Comparison of ENCODE assay signal across 11 cellular contexts in genomic region chr3:77348244-77348855, GRCh38.
DNase-seq lines count a peak whose midpoint lies in the region; ATAC-seq and TF ChIP-seq lines count a peak whose summit lies in the region.
"Had no signal": no experiment of that assay in that cellular context is flagged by ENCODE, and none has a peak within 500 bp of the region (broad histone marks: within the 10 kb centered on the region; RNA-seq: fewer than 3 reads in every experiment).

No MANE protein-coding gene starts in this region.

- 0 out of 2 replicates have a peak, but pooled peaks have one; percentile 16 for TF ChIP-seq CTCF in PC-9 (conservative IDR thresholded peaks at IDR 0.05)
- TF ChIP-seq CTCF in fibroblast of lung (conservative IDR thresholded peaks at IDR 0.05 in 1 of 2, IDR thresholded peaks at IDR 0.05 in 1 of 2; ENCODE audit: low read depth in 1 of 2, low read length in 2 of 2), result peak; percentile 21 to 30
- peak in 2 of 3 experiments; percentile 12 to 33 for TF ChIP-seq CTCF in testis (IDR thresholded peaks at IDR 0.05)

- H3K27me3 ChIP-seq in PC-9 (ENCODE audit: insufficient read depth, low read depth) (no peaks in the 10 kb centered on the region), fibroblast of lung (ENCODE audit: control insufficient read depth, insufficient read depth, low read length) (no peaks in the 10 kb centered on the region), testis (no peaks in the 10 kb centered on the region)
- H3K27me3 ChIP-seq: spleen had no signal

- intact Hi-C loops in PC-9 (cut with micrococcal nuclease; ENCODE audit: unreplicated experiment), result loop anchor here (10.0 kb wide), 1 partner anchor 1296 kb away; no protein-coding TSS in a partner anchor
- intact Hi-C loops in testis (cut with DNase I; ENCODE audit: low total_unique reads), result no loop called here
- intact Hi-C loops in posterior cingulate gyrus (cut with DNase I), result no loop called here

- POLR2A ChIA-PET in PC-9 (lab: Charles Lee; ENCODE audit: unreplicated experiment), result no interaction called here

- H2AFZ ChIP-seq in PC-9, result no peak overlapping the region
- no peak overlapping the region for H2AFZ ChIP-seq in fibroblast of lung (ENCODE audit: low read length)

- CTCF ChIA-PET in PC-9 (lab: Charles Lee), result no interaction called here

- no peak overlapping the region for H3K4me2 ChIP-seq in PC-9
- no peak overlapping the region for H3K4me2 ChIP-seq in fibroblast of lung (ENCODE audit: extremely low read depth, insufficient read depth, low read length)

- H4K20me1 ChIP-seq in PC-9 (ENCODE audit: insufficient read depth), result no peaks in the 10 kb centered on the region
- no peaks in the 10 kb centered on the region for H4K20me1 ChIP-seq in fibroblast of lung (ENCODE audit: control insufficient read depth, extremely low read depth, insufficient read depth, low read length)

- no peaks in the 10 kb centered on the region for H3K9me3 ChIP-seq in PC-9 (ENCODE audit: insufficient read depth, low read depth)
- H3K9me3 ChIP-seq in fibroblast of lung (ENCODE audit: control insufficient read depth, insufficient read depth, low read depth, low read length), result no peaks in the 10 kb centered on the region
- H3K9me3 ChIP-seq in testis, result no peaks in the 10 kb centered on the region

- no peak overlapping the region for H3K9ac ChIP-seq in fibroblast of lung (ENCODE audit: insufficient read depth, low read length)

- BruUV-seq in PC-9 (replicated peaks; lab: Mats Ljungman, UMichigan), result no TSS peak

- H3K9me2 ChIP-seq in PC-9 (ENCODE audit: insufficient read depth), result no peaks in the 10 kb centered on the region

- WGBS in testis, 2 donors, result 66 to 67% methylated on average over 6 of the region's 6 CpGs

- H3F3A ChIP-seq in PC-9 (ENCODE audit: insufficient read depth, low read depth), result no peaks in the 10 kb centered on the region

- H3K4me3 ChIP-seq in PC-9 (no peak overlapping the region), fibroblast of lung (replicated peaks in 1 of 4; ENCODE audit: control extremely low read depth in 1 of 4, insufficient read depth in 1 of 4, low read depth in 3 of 4, low read length in 4 of 4) (no peak overlapping the region), testis (no peak overlapping the region)
- H3K4me3 ChIP-seq: spleen had no signal

- no peak for TF ChIP-seq POLR2A in testis (IDR thresholded peaks at IDR 0.05)

- H3K27ac ChIP-seq in PC-9 (no peak overlapping the region), fibroblast of lung (ENCODE audit: insufficient read depth, low read length) (no peak overlapping the region), testis (no peak overlapping the region)
- H3K27ac ChIP-seq: spleen had no signal

- H3K79me2 ChIP-seq in PC-9 (ENCODE audit: low read depth) (no peaks in the 10 kb centered on the region), fibroblast of lung (ENCODE audit: control insufficient read depth, insufficient read depth, low read length) (no peaks in the 10 kb centered on the region)

- H3K36me3 ChIP-seq in PC-9 (ENCODE audit: low read depth) (no peaks in the 10 kb centered on the region), fibroblast of lung (ENCODE audit: control insufficient read depth, insufficient read depth, low read length) (no peaks in the 10 kb centered on the region), testis (ENCODE audit: low read depth, missing control alignments) (no peaks in the 10 kb centered on the region)
- H3K36me3 ChIP-seq: spleen had no signal

- ATAC-seq in GM21723 (IDR thresholded peaks at IDR 0.05; ENCODE audit: unreplicated experiment) (no peak), HG03571 (IDR thresholded peaks at IDR 0.05; ENCODE audit: unreplicated experiment) (no peak)

- DNase-seq in SIG-M5 treated with dmso at 0.1 percent for 504 hours (lab: John Stamatoyannopoulos, UW; ENCODE audit: unreplicated experiment) (peak; percentile 2), SIG-M5 (lab: John Stamatoyannopoulos, UW) (no peak), PC-9 (peak in 1 of 2 experiments; percentile 23), fibroblast of lung (ENCODE audit: low read depth in 2 of 2) (peak; percentile 9 to 24), testis (peak; percentile 48), posterior cingulate gyrus (no peak)
- DNase-seq: activated naive CD4-positive, alpha-beta T cell treated with anti-CD3 and anti-CD28 coated beads, Interleukin-2, amount 10 ng/mL, durations not matched to agents 7 days and 5 days; hypothalamus; spleen had no signal

- no peaks in the 10 kb centered on the region for H3K4me1 ChIP-seq in PC-9 (replicated peaks; ENCODE audit: insufficient read depth)
- no peaks in the 10 kb centered on the region for H3K4me1 ChIP-seq in fibroblast of lung (ENCODE audit: control insufficient read depth, extremely low read depth, insufficient read depth, low read length)
- H3K4me1 ChIP-seq in testis, result no peaks in the 10 kb centered on the region
- H3K4me1 ChIP-seq: spleen had no signal

Comparison
In these comparisons a context has a peak if more than half of its experiments do, and no peak if none do; other contexts are left out.
1. DNase-seq: peak in SIG-M5 treated with dmso at 0.1 percent for 504 hours (single experiment), fibroblast of lung (2 of 2) and testis (single experiment); none in SIG-M5 (single experiment) and posterior cingulate gyrus (0 of 10).
2. Peak in every context shown above with its lines, with median percentiles within 50 percentile points of each other: CTCF ChIP-seq.